In genomic region chr2:56749152-56749752, GRCh38 we compare ENCODE assay signal across 8 cellular contexts.
DNase-seq lines count a peak whose midpoint lies in the region; ATAC-seq and TF ChIP-seq lines count a peak whose summit lies in the region.

No MANE protein-coding gene starts in this region.

- POLR2A ChIA-PET in PC-9 (lab: Charles Lee; ENCODE audit: unreplicated experiment), result no interaction called here

- H3K36me3 ChIP-seq in PC-9 (ENCODE audit: low read depth) (no peaks in the 10 kb centered on the region), thoracic aorta (no peaks in the 10 kb centered on the region)

- no peaks in the 10 kb centered on the region for H3K4me1 ChIP-seq in PC-9 (replicated peaks; ENCODE audit: insufficient read depth)
- no peaks in the 10 kb centered on the region for H3K4me1 ChIP-seq in foreskin keratinocyte
- H3K4me1 ChIP-seq in thoracic aorta (ENCODE audit: control insufficient read depth in 1 of 2, low read depth in 2 of 2), result no peaks in the 10 kb centered on the region

- peak; percentile 69 for TF ChIP-seq CTCF in PC-9 (conservative IDR thresholded peaks at IDR 0.05)
- TF ChIP-seq CTCF in foreskin keratinocyte (conservative IDR thresholded peaks at IDR 0.05), result peak; percentile 76
- TF ChIP-seq CTCF in thoracic aorta (IDR thresholded peaks at IDR 0.05), result peak; percentile 48

- BruUV-seq in PC-9 (replicated peaks; lab: Mats Ljungman, UMichigan), result no TSS peak

- H3F3A ChIP-seq in PC-9 (ENCODE audit: insufficient read depth, low read depth), result no peaks in the 10 kb centered on the region

- CTCF ChIA-PET in PC-9 (lab: Charles Lee), result interaction anchor here (0.6 to 1.6 kb wide), 2 partner anchors 566 to 568 kb away, joined by 4 to 6 read pairs; partner anchors contain the start of gene CCDC85A

- intact Hi-C loops in PC-9 (cut with micrococcal nuclease; ENCODE audit: unreplicated experiment), result loop anchor here (2.0 to 10.0 kb wide), 2 partner anchors 164 to 566 kb away; partner anchors contain the start of gene CCDC85A

- H3K27ac ChIP-seq in PC-9 (no peak overlapping the region), foreskin keratinocyte (no peak overlapping the region), thoracic aorta (no peak overlapping the region)

- no peak overlapping the region for H2AFZ ChIP-seq in PC-9

- H3K4me2 ChIP-seq in PC-9, result no peak overlapping the region

- H4K20me1 ChIP-seq in PC-9 (ENCODE audit: insufficient read depth), result no peaks in the 10 kb centered on the region

- ATAC-seq in HG03378 (IDR thresholded peaks at IDR 0.05; ENCODE audit: unreplicated experiment), result peak; percentile 71
- peak; percentile 72 for ATAC-seq in foreskin keratinocyte
- no peak for ATAC-seq in thoracic aorta (ENCODE audit: insufficient number of reproducible peaks, low FRiP score, low read depth)

- H3K9me3 ChIP-seq in PC-9 (ENCODE audit: insufficient read depth, low read depth) (no peaks in the 10 kb centered on the region), thoracic aorta (no peaks in the 10 kb centered on the region)

- no peaks in the 10 kb centered on the region for H3K9me2 ChIP-seq in PC-9 (ENCODE audit: insufficient read depth)

- DNase-seq in NCI-H1436 (lab: John Stamatoyannopoulos, UW) (peak; percentile 43), NCI-H1436 treated with DMSO at 0.1 percent for 48 hours (lab: John Stamatoyannopoulos, UW) (no peak), PC-9 (no peak), foreskin keratinocyte (peak; percentile 6 to 14), thoracic aorta (ENCODE audit: low spot score) (no peak), NCI-H187 treated with DMSO at 0.1 percent for 48 hours (lab: John Stamatoyannopoulos, UW) (no peak)
- no peak for DNase-seq in effector CD8-positive, alpha-beta T cell (lab: John Stamatoyannopoulos, UW)

- H3K27me3 ChIP-seq in PC-9 (ENCODE audit: insufficient read depth, low read depth), result no peaks in the 10 kb centered on the region
- no peaks in the 10 kb centered on the region for H3K27me3 ChIP-seq in foreskin keratinocyte
- H3K27me3 ChIP-seq in thoracic aorta (replicated peaks; ENCODE audit: insufficient read depth), result no peaks in the 10 kb centered on the region

- H3K4me3 ChIP-seq in PC-9 (no peak overlapping the region), thoracic aorta (no peak overlapping the region)

- no peaks in the 10 kb centered on the region for H3K79me2 ChIP-seq in PC-9 (ENCODE audit: low read depth)

Comparison
In these comparisons a context has a peak if more than half of its experiments do, and no peak if none do; other contexts are left out.
1. DNase-seq: peak in NCI-H1436 (single experiment) and foreskin keratinocyte (2 of 2); none in NCI-H1436 treated with DMSO at 0.1 percent for 48 hours (single experiment), PC-9 (0 of 2), thoracic aorta (single experiment), effector CD8-positive, alpha-beta T cell (single experiment) and NCI-H187 treated with DMSO at 0.1 percent for 48 hours (single experiment).
2. Peak in every context shown above with its lines, with median percentiles within 50 percentile points of each other: CTCF ChIP-seq.